10 cellular contexts compared by ENCODE assay signal in the genomic region with DNA sequence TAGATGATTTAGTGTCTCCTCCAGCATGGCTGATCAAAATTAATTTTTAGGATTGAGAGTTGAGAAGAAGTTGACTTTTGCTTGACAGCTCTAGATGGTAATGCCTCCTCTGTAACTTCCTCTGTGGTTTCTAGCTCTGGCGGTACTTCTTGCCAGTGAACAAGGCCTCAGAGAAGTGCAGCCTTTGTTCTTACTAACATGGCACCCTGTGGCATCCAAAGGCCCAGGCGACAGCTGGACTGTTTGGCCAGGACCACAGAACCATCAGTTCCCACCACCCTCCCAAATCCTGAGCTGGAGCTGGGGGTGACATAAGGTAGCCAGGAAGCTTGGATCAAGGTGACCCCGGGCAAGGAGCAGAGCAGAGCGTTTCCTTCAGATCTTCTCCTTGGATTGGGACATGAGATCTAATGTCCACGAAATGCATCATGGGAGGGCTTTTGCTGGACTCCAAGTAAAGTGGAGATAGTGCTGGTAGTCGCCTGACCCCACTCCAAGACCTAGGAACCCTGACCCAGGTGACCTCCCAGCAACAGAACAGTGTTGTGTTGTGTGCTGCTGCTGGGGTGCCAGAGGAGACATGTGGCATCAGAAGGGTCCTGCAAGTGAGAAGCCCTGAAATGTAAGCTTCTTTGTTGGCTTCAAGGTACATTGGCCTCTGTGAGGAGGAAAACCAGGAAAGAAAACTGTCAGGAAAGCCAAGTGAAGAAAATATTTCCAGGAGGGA. TPM values are rescaled to one million over a fixed set of nuclear protein-coding genes. Genes with fewer than 3 reads are reported as not detected.
A peak's percentile ranks its signal among the peaks of the same experiment; 100 is the strongest.
DNase-seq lines count a peak whose midpoint lies in the region; ATAC-seq, FAIRE-seq and TF ChIP-seq lines count a peak whose summit lies in the region.
"Had no signal": no experiment of that assay in that cellular context is flagged by ENCODE, and none has a peak within 500 bp of the region (broad histone marks: within the 10 kb centered on the region; RNA-seq: fewer than 3 reads in every experiment).

No MANE protein-coding gene starts in this region.

- no peaks in the 10 kb centered on the region for H3K27me3 Mint-ChIP-seq in activated naive CD8-positive, alpha-beta T cell treated with anti-CD3 and anti-CD28 coated beads, Interleukin-2, amount 10 ng/mL, durations not matched to agents 7 days and 5 days

- H3K36me3 Mint-ChIP-seq in activated naive CD8-positive, alpha-beta T cell treated with anti-CD3 and anti-CD28 coated beads, Interleukin-2, amount 10 ng/mL, durations not matched to agents 7 days and 5 days = peaks cover 25% of the 10 kb centered on the region

- FAIRE-seq in A549 (lab: Jason Lieb, UNC) = no peak
- FAIRE-seq in GM19239 (lab: Jason Lieb, UNC) = peak; percentile 94

- H3K27ac ChIP-seq in A549 (peak overlapping the region; percentile 42 to 89), KOPT-K1 (ENCODE audit: low read depth, low read length, poor library complexity, severe bottlenecking) (peak overlapping the region; percentile 100)

- TF ChIP-seq CTCF in A549 (IDR thresholded peaks at IDR 0.05) = no peak

- H3K9me3 ChIP-seq in A549 (no peaks in the 10 kb centered on the region), KOPT-K1 (ENCODE audit: insufficient read depth, low read length, poor library complexity, severe bottlenecking) (no peaks in the 10 kb centered on the region)

- H3K4me3 ChIP-seq in A549 = no peak overlapping the region

- TF ChIP-seq POLR2A in A549 (IDR thresholded peaks at IDR 0.05; ENCODE audit: low read length) = no peak

- intact Hi-C loops in head of caudate nucleus (cut with DNase I) = no loop called here

- CTCF ChIA-PET in A549 (lab: Yijun Ruan, JAX) = interaction anchor here (0.8 kb wide), 1 partner anchor 24 kb away, joined by 3 read pairs; no protein-coding TSS in a partner anchor

- DNase-seq in A549 (ENCODE audit: low read depth in 1 of 2, low spot score in 1 of 2) (no peak), GM19239 (ENCODE audit: insufficient read length, low spot score) (no peak), head of caudate nucleus (no peak), NCI-H1417 treated with DMSO at 0.1 percent for 48 hours (lab: John Stamatoyannopoulos, UW) (no peak), hepatic stellate cell (ENCODE audit: low spot score) (no peak)
- DNase-seq in activated naive CD8-positive, alpha-beta T cell treated with anti-CD3 and anti-CD28 coated beads, Interleukin-2, amount 10 ng/mL, durations not matched to agents 7 days and 5 days = peak; percentile 61
- no peak for DNase-seq in effector CD8-positive, alpha-beta T cell (lab: John Stamatoyannopoulos, UW)
- DNase-seq: DMS153, IMR-90 had no signal

- WGBS in A549 (ENCODE audit: missing lambda C conversion rate) = 77% methylated on average over 6 of the region's 6 CpGs

- no peak for TF ChIP-seq EP300 in A549 (IDR thresholded peaks at IDR 0.05)

- H3K4me3 Mint-ChIP-seq in activated naive CD8-positive, alpha-beta T cell treated with anti-CD3 and anti-CD28 coated beads, Interleukin-2, amount 10 ng/mL, durations not matched to agents 7 days and 5 days = peak overlapping the region; percentile 80

- no peak for TF ChIP-seq RAD21 in A549 (conservative IDR thresholded peaks at IDR 0.05 in 1 of 2, IDR thresholded peaks at IDR 0.05 in 1 of 2)

- ATAC-seq in A549 = no peak
- peak; percentile 53 for ATAC-seq in activated naive CD8-positive, alpha-beta T cell treated with anti-CD3 and anti-CD28 coated beads, Interleukin-2, amount 10 ng/mL, durations not matched to agents 7 days and 5 days (ENCODE audit: low read depth)

- POLR2A ChIA-PET in A549 (lab: Yijun Ruan, JAX) = no interaction called here
- POLR2A ChIA-PET in activated naive CD8-positive, alpha-beta T cell treated with anti-CD3 and anti-CD28 coated beads, Interleukin-2, amount 10 ng/mL, durations not matched to agents 7 days and 5 days (lab: Charles Lee) = interaction anchor here (0.6 to 2.4 kb wide), 8 partner anchors 8 to 41 kb away, joined by 3 to 20 read pairs (median 4); a partner anchor contains a TSS

- no peaks in the 10 kb centered on the region for H3K9me3 Mint-ChIP-seq in activated naive CD8-positive, alpha-beta T cell treated with anti-CD3 and anti-CD28 coated beads, Interleukin-2, amount 10 ng/mL, durations not matched to agents 7 days and 5 days

- peaks cover 6% of the 10 kb centered on the region; the same call in 1 of the 2 replicates for H3K36me3 ChIP-seq in KOPT-K1 (ENCODE audit: insufficient read depth, low read length)

- peaks cover 60% of the 10 kb centered on the region for H3K4me1 Mint-ChIP-seq in activated naive CD8-positive, alpha-beta T cell treated with anti-CD3 and anti-CD28 coated beads, Interleukin-2, amount 10 ng/mL, durations not matched to agents 7 days and 5 days

- H3K4me2 ChIP-seq in A549 = no peak overlapping the region

- H3K27ac Mint-ChIP-seq in activated naive CD8-positive, alpha-beta T cell treated with anti-CD3 and anti-CD28 coated beads, Interleukin-2, amount 10 ng/mL, durations not matched to agents 7 days and 5 days = peak overlapping the region; percentile 97

- peaks cover 34% of the 10 kb centered on the region for H3K4me1 ChIP-seq in A549

TF ChIP-seq in A549, 52 proteins besides CTCF, POLR2A, EP300 and RAD21 (continues in another document):
- TF ChIP-seq EHMT2 (IDR thresholded peaks at IDR 0.05; ENCODE audit: low read depth) = no peak
- no peak for TF ChIP-seq JUNB (IDR thresholded peaks at IDR 0.05)
- TF ChIP-seq, protein P1, sequence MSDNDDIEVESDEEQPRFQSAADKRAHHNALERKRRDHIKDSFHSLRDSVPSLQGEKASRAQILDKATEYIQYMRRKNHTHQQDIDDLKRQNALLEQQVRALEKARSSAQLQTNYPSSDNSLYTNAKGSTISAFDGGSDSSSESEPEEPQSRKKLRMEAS (IDR thresholded peaks at IDR 0.05) = no peak
- no peak for TF ChIP-seq ZSCAN20 (CRISPR knock-in tag; IDR thresholded peaks at IDR 0.05)
- no peak for TF ChIP-seq EHF (CRISPR knock-in tag; IDR thresholded peaks at IDR 0.05)
- TF ChIP-seq NPAS2 (CRISPR knock-in tag; IDR thresholded peaks at IDR 0.05; ENCODE audit: borderline replicate concordance) = no peak
- no peak for TF ChIP-seq BHLHE40 (IDR thresholded peaks at IDR 0.05; ENCODE audit: low read depth, low read length)
- TF ChIP-seq, protein P2, sequence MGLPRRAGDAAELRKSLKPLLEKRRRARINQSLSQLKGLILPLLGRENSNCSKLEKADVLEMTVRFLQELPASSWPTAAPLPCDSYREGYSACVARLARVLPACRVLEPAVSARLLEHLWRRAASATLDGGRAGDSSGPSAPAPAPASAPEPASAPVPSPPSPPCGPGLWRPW (IDR thresholded peaks at IDR 0.05) = no peak
- no peak for TF ChIP-seq ZFP36 (IDR thresholded peaks at IDR 0.05; ENCODE audit: borderline replicate concordance, partially characterized antibody)
- TF ChIP-seq, protein P3, sequence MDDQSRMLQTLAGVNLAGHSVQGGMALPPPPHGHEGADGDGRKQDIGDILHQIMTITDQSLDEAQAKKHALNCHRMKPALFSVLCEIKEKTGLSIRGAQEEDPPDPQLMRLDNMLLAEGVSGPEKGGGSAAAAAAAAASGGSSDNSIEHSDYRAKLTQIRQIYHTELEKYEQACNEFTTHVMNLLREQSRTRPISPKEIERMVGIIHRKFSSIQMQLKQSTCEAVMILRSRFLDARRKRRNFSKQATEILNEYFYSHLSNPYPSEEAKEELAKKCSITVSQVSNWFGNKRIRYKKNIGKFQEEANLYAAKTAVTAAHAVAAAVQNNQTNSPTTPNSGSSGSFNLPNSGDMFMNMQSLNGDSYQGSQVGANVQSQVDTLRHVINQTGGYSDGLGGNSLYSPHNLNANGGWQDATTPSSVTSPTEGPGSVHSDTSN (IDR thresholded peaks at IDR 0.05) = no peak
- TF ChIP-seq, protein P4, sequence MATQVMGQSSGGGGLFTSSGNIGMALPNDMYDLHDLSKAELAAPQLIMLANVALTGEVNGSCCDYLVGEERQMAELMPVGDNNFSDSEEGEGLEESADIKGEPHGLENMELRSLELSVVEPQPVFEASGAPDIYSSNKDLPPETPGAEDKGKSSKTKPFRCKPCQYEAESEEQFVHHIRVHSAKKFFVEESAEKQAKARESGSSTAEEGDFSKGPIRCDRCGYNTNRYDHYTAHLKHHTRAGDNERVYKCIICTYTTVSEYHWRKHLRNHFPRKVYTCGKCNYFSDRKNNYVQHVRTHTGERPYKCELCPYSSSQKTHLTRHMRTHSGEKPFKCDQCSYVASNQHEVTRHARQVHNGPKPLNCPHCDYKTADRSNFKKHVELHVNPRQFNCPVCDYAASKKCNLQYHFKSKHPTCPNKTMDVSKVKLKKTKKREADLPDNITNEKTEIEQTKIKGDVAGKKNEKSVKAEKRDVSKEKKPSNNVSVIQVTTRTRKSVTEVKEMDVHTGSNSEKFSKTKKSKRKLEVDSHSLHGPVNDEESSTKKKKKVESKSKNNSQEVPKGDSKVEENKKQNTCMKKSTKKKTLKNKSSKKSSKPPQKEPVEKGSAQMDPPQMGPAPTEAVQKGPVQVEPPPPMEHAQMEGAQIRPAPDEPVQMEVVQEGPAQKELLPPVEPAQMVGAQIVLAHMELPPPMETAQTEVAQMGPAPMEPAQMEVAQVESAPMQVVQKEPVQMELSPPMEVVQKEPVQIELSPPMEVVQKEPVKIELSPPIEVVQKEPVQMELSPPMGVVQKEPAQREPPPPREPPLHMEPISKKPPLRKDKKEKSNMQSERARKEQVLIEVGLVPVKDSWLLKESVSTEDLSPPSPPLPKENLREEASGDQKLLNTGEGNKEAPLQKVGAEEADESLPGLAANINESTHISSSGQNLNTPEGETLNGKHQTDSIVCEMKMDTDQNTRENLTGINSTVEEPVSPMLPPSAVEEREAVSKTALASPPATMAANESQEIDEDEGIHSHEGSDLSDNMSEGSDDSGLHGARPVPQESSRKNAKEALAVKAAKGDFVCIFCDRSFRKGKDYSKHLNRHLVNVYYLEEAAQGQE (IDR thresholded peaks at IDR 0.05) = no peak
- no peak for TF ChIP-seq RNF2 (IDR thresholded peaks at IDR 0.05; ENCODE audit: borderline replicate concordance, low read depth)
- TF ChIP-seq TP53 (CRISPR knock-in tag; IDR thresholded peaks at IDR 0.05) = no peak
- no peak for TF ChIP-seq CHD4 (IDR thresholded peaks at IDR 0.05; ENCODE audit: borderline replicate concordance)
- no peak for TF ChIP-seq POLR2AphosphoS2 (conservative IDR thresholded peaks at IDR 0.05; ENCODE audit: low read length)
- TF ChIP-seq FOXS1 (CRISPR knock-in tag; IDR thresholded peaks at IDR 0.05) = no peak
- TF ChIP-seq ESRRA (IDR thresholded peaks at IDR 0.05; ENCODE audit: borderline replicate concordance, low read length) = no peak
- TF ChIP-seq CBX2 (IDR thresholded peaks at IDR 0.05; ENCODE audit: borderline replicate concordance, low read depth) = no peak

RNA-seq across cellular contexts. Expression of a gene that starts 41.8 kb away (rescaled TPM):
- polyA plus RNA-seq in A549 (2011; rRNA removed) (0.96 and 1.2 TPM in 2 replicates), A549 (2017; fragmentation: RNase III; extraction: RNeasy Plus Mini Kit Qiagen cat#74134 plus additional on column Dnase treatment) (6.6 to 9.2 TPM (median 7.5 TPM) in 3 replicates)
- 0.58 and 0.69 TPM in 2 replicates for polyA plus RNA-seq in A549 (2012; cell fraction: cytosol; rRNA removed)
- polyA plus RNA-seq in A549 (2012; cell fraction: nucleus; rRNA removed) = 0.74 and 0.97 TPM in 2 replicates
- polyA minus RNA-seq in A549 (2011; rRNA and poly(A)+ RNA removed) = 1.1 and 1.2 TPM in 2 replicates
- total RNA-seq in activated naive CD8-positive, alpha-beta T cell treated with anti-CD3 and anti-CD28 coated beads, Interleukin-2, amount 10 ng/mL, durations not matched to agents 7 days and 5 days = 10 to 100 TPM; 81.1 to 88.7 TPM
- total RNA-seq: IMR-90 had no signal
- polyA plus RNA-seq: IMR-90 had no signal
